In the genomic region with DNA sequence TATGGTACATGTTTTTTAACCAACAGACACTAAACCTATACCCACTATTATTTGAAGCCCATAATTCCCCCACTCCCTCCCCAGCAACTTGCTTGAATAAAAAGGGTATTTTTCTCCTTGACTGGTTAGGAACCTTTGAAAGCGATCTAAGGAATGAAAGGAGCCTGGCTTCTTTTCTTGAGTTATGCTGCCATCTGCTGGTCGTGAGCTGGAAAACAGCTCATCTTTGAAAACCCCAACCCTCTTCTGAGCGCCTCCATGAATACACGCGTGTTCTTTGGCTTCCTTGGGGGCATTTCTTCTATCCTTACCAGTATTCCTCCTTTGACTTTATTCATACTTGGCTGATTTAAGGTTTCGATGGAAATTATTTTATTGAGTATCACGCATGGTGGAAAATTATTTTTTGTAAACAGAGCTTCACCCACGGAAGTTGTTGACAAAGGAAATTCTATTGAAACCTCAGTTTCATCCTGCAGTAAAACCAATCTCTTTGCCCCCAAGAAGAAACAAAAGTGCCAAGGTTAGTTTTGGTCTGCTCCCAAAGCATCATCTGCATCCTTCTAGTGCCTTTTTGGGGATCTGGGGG, we compare ENCODE assay signal across 8 cellular contexts.
A peak's percentile ranks its signal among the peaks of the same experiment; 100 is the strongest.
DNase-seq lines count a peak whose midpoint lies in the region; ATAC-seq lines count a peak whose summit lies in the region.

No MANE protein-coding gene starts in this region.

- ATAC-seq in HG03159 (IDR thresholded peaks at IDR 0.05; ENCODE audit: unreplicated experiment), result peak; percentile 62
- no peak for ATAC-seq in HG02840 (IDR thresholded peaks at IDR 0.05; ENCODE audit: low FRiP score, unreplicated experiment)

- DNase-seq in EH (ENCODE audit: low read depth), result peak; percentile 69
- peak; percentile 41 for DNase-seq in NCI-H748 treated with DMSO at 0.1 percent for 48 hours (lab: John Stamatoyannopoulos, UW)
- peak; percentile 72 for DNase-seq in activated CD4-positive, alpha-beta memory T cell treated with anti-CD3 and anti-CD28 coated beads for 36 hours
- DNase-seq in effector memory CD4-positive, alpha-beta T cell, result peak; percentile 15 to 33 (median 20)
- DNase-seq in midbrain (lab: John Stamatoyannopoulos, UW), result peak; percentile 82
- peak; percentile 15 for DNase-seq in stimulated activated CD8-positive, alpha-beta memory T cell treated with anti-CD3 and anti-CD28 coated beads, Interleukin-4, amount 100 ng/mL, for 24 hours (ENCODE audit: low read depth)

- no peaks in the 10 kb centered on the region for H3K36me3 ChIP-seq in effector memory CD4-positive, alpha-beta T cell (ENCODE audit: control insufficient read depth, insufficient read depth, low read length)

- no peak overlapping the region for H3K27ac Mint-ChIP-seq in activated CD4-positive, alpha-beta memory T cell treated with anti-CD3 and anti-CD28 coated beads for 36 hours

- no peaks in the 10 kb centered on the region for H3K27me3 ChIP-seq in effector memory CD4-positive, alpha-beta T cell (replicated peaks; ENCODE audit: control insufficient read depth, insufficient read depth, low read length, poor library complexity, severe bottlenecking)

- peaks cover 17% of the 10 kb centered on the region for H3K27me3 Mint-ChIP-seq in activated CD4-positive, alpha-beta memory T cell treated with anti-CD3 and anti-CD28 coated beads for 36 hours

- no peaks in the 10 kb centered on the region for H3K4me1 ChIP-seq in effector memory CD4-positive, alpha-beta T cell (ENCODE audit: control insufficient read depth, insufficient read depth, low read length, poor library complexity, severe bottlenecking)

- CTCF ChIA-PET in activated CD4-positive, alpha-beta memory T cell treated with anti-CD3 and anti-CD28 coated beads for 36 hours (lab: Charles Lee), result interaction anchor here (0.6 to 3.9 kb wide), 31 partner anchors 12 to 1531 kb away, joined by 3 to 84 read pairs (median 4); partner anchors contain the start of genes BLM, HDDC3, MAN2A2 and RCCD1

- H3K9me3 ChIP-seq in effector memory CD4-positive, alpha-beta T cell (ENCODE audit: control insufficient read depth, low read length), result no peaks in the 10 kb centered on the region

- POLR2A ChIA-PET in activated CD4-positive, alpha-beta memory T cell treated with anti-CD3 and anti-CD28 coated beads for 36 hours (lab: Charles Lee), result interaction anchor here (1.1 kb wide), 1 partner anchor 339 kb away, joined by 3 read pairs; the partner anchor contains the start of gene HDDC3

- H3K4me3 Mint-ChIP-seq in activated CD4-positive, alpha-beta memory T cell treated with anti-CD3 and anti-CD28 coated beads for 36 hours, result peak overlapping the region; percentile 16

- intact Hi-C loops in activated CD4-positive, alpha-beta memory T cell treated with anti-CD3 and anti-CD28 coated beads for 36 hours (cut with micrococcal nuclease), result loop anchor here (1.0 to 2.0 kb wide), 3 partner anchors 215 to 340 kb away; no protein-coding TSS in a partner anchor

- no peak overlapping the region for H3K27ac ChIP-seq in effector memory CD4-positive, alpha-beta T cell (ENCODE audit: insufficient read depth, low read length, poor library complexity, severe bottlenecking)

- no peaks in the 10 kb centered on the region for H3K36me3 Mint-ChIP-seq in activated CD4-positive, alpha-beta memory T cell treated with anti-CD3 and anti-CD28 coated beads for 36 hours

- no peak overlapping the region for H3K4me3 ChIP-seq in effector memory CD4-positive, alpha-beta T cell (ENCODE audit: insufficient read depth, low read depth, low read length, poor library complexity, severe bottlenecking)

- peaks cover 8% of the 10 kb centered on the region for H3K4me1 Mint-ChIP-seq in activated CD4-positive, alpha-beta memory T cell treated with anti-CD3 and anti-CD28 coated beads for 36 hours (ENCODE audit: low read depth)

- H3K9me3 Mint-ChIP-seq in activated CD4-positive, alpha-beta memory T cell treated with anti-CD3 and anti-CD28 coated beads for 36 hours, result peaks cover 8% of the 10 kb centered on the region

Comparison
In these comparisons a context has a peak if more than half of its experiments do, and no peak if none do; other contexts are left out.
1. DNase-seq: peak in every context shown above with its lines; median percentile 82 in midbrain; 72 in activated CD4-positive, alpha-beta memory T cell treated with anti-CD3 and anti-CD28 coated beads for 36 hours; 69 in EH; 41 in NCI-H748 treated with DMSO at 0.1 percent for 48 hours; 20 in effector memory CD4-positive, alpha-beta T cell; 15 in stimulated activated CD8-positive, alpha-beta memory T cell treated with anti-CD3 and anti-CD28 coated beads, Interleukin-4, amount 100 ng/mL, for 24 hours.